In genomic region chr12:7609480-7609879, GRCh38 we compare ENCODE assay signal across 1 cellular context.
TF ChIP-seq lines count a peak whose summit lies in the region.

No MANE protein-coding gene starts in this region.

TF ChIP-seq in K562, 482 proteins besides CTCF, POLR2A, EP300 and RAD21:
- TF ChIP-seq ZNF318 (IDR thresholded peaks at IDR 0.05; ENCODE audit: borderline replicate concordance in 1 of 2, low read depth in 1 of 2), result no peak
- TF ChIP-seq GABPA (tag; conservative IDR thresholded peaks at IDR 0.05; ENCODE audit: low read depth), result 0 out of 2 replicates have a peak, but pooled peaks have one; percentile 12
- no peak for TF ChIP-seq ZNF655 (CRISPR knock-in tag; IDR thresholded peaks at IDR 0.05)
- TF ChIP-seq FOSL1 (tag; conservative IDR thresholded peaks at IDR 0.05), result peak; percentile 35; the same call in 1 of the 2 replicates
- TF ChIP-seq ETV5 (CRISPR knock-in tag; IDR thresholded peaks at IDR 0.05; ENCODE audit: low read depth), result no peak
- no peak for TF ChIP-seq SMARCC2 (IDR thresholded peaks at IDR 0.05; ENCODE audit: low read depth)
- TF ChIP-seq ATF3 (IDR thresholded peaks at IDR 0.05), result peak; percentile 62
- no peak for TF ChIP-seq ATF3 (CRISPR knock-in tag; conservative IDR thresholded peaks at IDR 0.05)
- peak; percentile 40; the same call in 1 of the 2 replicates for TF ChIP-seq MAFG (tag; conservative IDR thresholded peaks at IDR 0.05)
- peak; percentile 23; the same call in 1 of the 2 replicates for TF ChIP-seq C11orf30 (IDR thresholded peaks at IDR 0.05; ENCODE audit: low read depth)
- TF ChIP-seq USF2 (CRISPR knock-in tag; IDR thresholded peaks at IDR 0.05), result no peak
- TF ChIP-seq JUND (IDR thresholded peaks at IDR 0.05; ENCODE audit: borderline replicate concordance, low read depth, low read length), result peak; percentile 40; the same call in 1 of the 2 replicates
- TF ChIP-seq JUND (tag; IDR thresholded peaks at IDR 0.05; ENCODE audit: borderline replicate concordance, low read depth, low read length), result no peak
